Comparison of ENCODE assay signal across 15 cellular contexts in genomic region chr19:45215391-45216191, GRCh38. TPM values are rescaled to one million over a fixed set of nuclear protein-coding genes. Genes with fewer than 3 reads are reported as not detected.
DNase-seq lines count a peak whose midpoint lies in the region; ATAC-seq, FAIRE-seq and TF ChIP-seq lines count a peak whose summit lies in the region.
"Had no signal": no experiment of that assay in that cellular context is flagged by ENCODE, and none has a peak within 500 bp of the region (broad histone marks: within the 10 kb centered on the region; RNA-seq: fewer than 3 reads in every experiment).

No MANE protein-coding gene starts in this region.

- whole genome bisulfite sequencing in right lobe of liver (ENCODE audit: insufficient coverage, low coverage, low lambda C conversion rate, missing lambda C conversion rate), result 14% methylated on average over 20 of the region's 35 CpGs

- intact Hi-C loops in right lobe of liver (cut with DNase I), result no loop called here

- FAIRE-seq in bronchial epithelial cell (lab: Jason Lieb, UNC), result no peak

- TF ChIP-seq CTCF in BE2C (IDR thresholded peaks at IDR 0.05; ENCODE audit: low read depth, low read length), result no peak
- no peak for TF ChIP-seq CTCF in bronchial epithelial cell (IDR thresholded peaks at IDR 0.05; ENCODE audit: insufficient read depth, low read length, severe bottlenecking)
- TF ChIP-seq CTCF in right lobe of liver (IDR thresholded peaks at IDR 0.05), result no peak

- H3K27me3 ChIP-seq in BE2C (peaks cover 63% of the 10 kb centered on the region), bronchial epithelial cell (ENCODE audit: control insufficient read depth, insufficient read depth, low read length) (peaks cover 13% of the 10 kb centered on the region), right lobe of liver (no peaks in the 10 kb centered on the region)

- no peak for TF ChIP-seq POLR2A in right lobe of liver (IDR thresholded peaks at IDR 0.05)

- ATAC-seq in right lobe of liver (peak; percentile 8 to 47 (median 14)), HG03520 (IDR thresholded peaks at IDR 0.05; ENCODE audit: unreplicated experiment) (no peak), HG02610 (IDR thresholded peaks at IDR 0.05; ENCODE audit: unreplicated experiment) (no peak), GM18519 (IDR thresholded peaks at IDR 0.05; ENCODE audit: low FRiP score, unreplicated experiment) (no peak)
- ATAC-seq: stimulated activated naive CD8-positive, alpha-beta T cell treated with anti-CD3 and anti-CD28 coated beads, Interleukin-15, amount 100 ng/mL, for 72 hours had no signal

- no peaks in the 10 kb centered on the region for H3K36me3 ChIP-seq in BE2C
- no peaks in the 10 kb centered on the region for H3K36me3 ChIP-seq in bronchial epithelial cell (ENCODE audit: control insufficient read depth, insufficient read depth, low read length)
- H3K36me3 ChIP-seq in right lobe of liver, result no peaks in the 10 kb centered on the region
- H3K36me3 ChIP-seq: colonic mucosa had no signal

- peak; percentile 33 for DNase-seq in BE2C
- DNase-seq in M059J (ENCODE audit: low read depth), result peak; percentile 57
- peak; percentile 44 for DNase-seq in bronchial epithelial cell (ENCODE audit: low read depth)
- peak in 1 of 3 donors; percentile 55 for DNase-seq in right lobe of liver
- DNase-seq in KG1 (lab: John Stamatoyannopoulos, UW), result no peak
- DNase-seq: C1 segment of cervical spinal cord; colonic mucosa; GM23248; NCI-H226; stimulated activated naive CD8-positive, alpha-beta T cell treated with anti-CD3 and anti-CD28 coated beads, Interleukin-15, amount 100 ng/mL, for 72 hours; T-helper 9 cell had no signal

- H3K4me1 ChIP-seq in BE2C, result no peaks in the 10 kb centered on the region
- no peaks in the 10 kb centered on the region for H3K4me1 ChIP-seq in right lobe of liver
- H3K4me1 ChIP-seq: colonic mucosa had no signal

- H3K9me3 ChIP-seq in BE2C (no peaks in the 10 kb centered on the region), right lobe of liver (no peaks in the 10 kb centered on the region)
- H3K9me3 ChIP-seq: colonic mucosa had no signal

- no peak overlapping the region for H3K27ac ChIP-seq in right lobe of liver
- H3K27ac ChIP-seq: colonic mucosa, GM23248 had no signal

- H3K4me3 ChIP-seq in BE2C (ENCODE audit: low read depth, low read length) (no peak overlapping the region), bronchial epithelial cell (ENCODE audit: low read depth, low read length) (no peak overlapping the region), right lobe of liver (no peak overlapping the region)
- H3K4me3 ChIP-seq: colonic mucosa, GM23248 had no signal

RNA-seq across cellular contexts. Expression of gene EXOC3L2, which starts 29.6 kb away (rescaled TPM):
- polyA plus RNA-seq in BE2C (2012; ENCODE audit: insufficient read depth, insufficient read length, low read depth), result not detected
- not detected in 2 replicates for total RNA-seq in M059J (2014; rRNA removed; shearing (Covaris generic))
- total RNA-seq in bronchial epithelial cell (not detected in 2 replicates), right lobe of liver (1 to 10 TPM; 1.8 to 6.9 (median 4.4) TPM)
- total RNA-seq: activated T-helper 2 cell treated with anti-CD3 and anti-CD28 coated beads, Interferon-gamma antibody, Interleukin-2, Interleukin-4, amounts not matched to agents 10 μg/mL and 5 μg/mL and 100 μg/mL, durations not matched to agents 14 hours and 24 hours and 36 hours; GM23248 had no signal
- polyA plus RNA-seq: GM23248 had no signal

RNA-seq across cellular contexts. Expression of gene MARK4, which starts 35.5 kb away (rescaled TPM):
- polyA plus RNA-seq in BE2C (2012; ENCODE audit: insufficient read depth, insufficient read length, low read depth), result 43.6 TPM
- 7.1 and 11.0 TPM in 2 replicates for total RNA-seq in M059J (2014; rRNA removed; shearing (Covaris generic))
- 10.8 and 14.8 TPM in 2 replicates for total RNA-seq in bronchial epithelial cell
- 10 to 100 TPM; 14.2 to 23.5 (median 17.5) TPM for total RNA-seq in right lobe of liver

RNA-seq across cellular contexts. Expression of gene BLOC1S3, which starts 37.0 kb away (rescaled TPM):
- 12.6 TPM for polyA plus RNA-seq in BE2C (2012; ENCODE audit: insufficient read depth, insufficient read length, low read depth)
- total RNA-seq in M059J (2014; rRNA removed; shearing (Covaris generic)), result 2.7 and 7.3 TPM in 2 replicates
- total RNA-seq in bronchial epithelial cell (5.3 and 5.5 TPM in 2 replicates), right lobe of liver (10 to 100 TPM in 1 of 6 experiments, 1 to 10 TPM in 5; 4.7 to 17.0 (median 6.1) TPM)

RNA-seq across cellular contexts. Expression of gene TRAPPC6A, which starts 37.6 kb away (rescaled TPM):
- polyA plus RNA-seq in BE2C (2012; ENCODE audit: insufficient read depth, insufficient read length, low read depth), result 26.1 TPM
- 6.2 and 8.2 TPM in 2 replicates for total RNA-seq in M059J (2014; rRNA removed; shearing (Covaris generic))
- total RNA-seq in bronchial epithelial cell (11.4 and 24.5 TPM in 2 replicates), right lobe of liver (10 to 100 TPM; 13.1 to 33.3 (median 23.7) TPM)

RNA-seq across cellular contexts. Expression of gene NKPD1, which starts 54.8 kb away (rescaled TPM):
- polyA plus RNA-seq in BE2C (2012; ENCODE audit: insufficient read depth, insufficient read length, low read depth), result 0.17 TPM
- total RNA-seq in M059J (2014; rRNA removed; shearing (Covaris generic)), result not detected in 2 replicates
- total RNA-seq in bronchial epithelial cell (0.53 and 1.0 TPM in 2 replicates), right lobe of liver (under 1 TPM in 1 of 6 experiments, not detected in 5; 0.06 TPM)
- polyA plus RNA-seq: GM23248 had no signal

Comparison
In these comparisons a context has a peak if more than half of its experiments do, and no peak if none do; other contexts are left out.
1. ATAC-seq: peak in right lobe of liver (4 of 4); none in HG03520 (single experiment), HG02610 (single experiment) and GM18519 (single experiment).